ENCODE assay signal across 8 cellular contexts in genomic region chr2:134232868-134233732, GRCh38. TPM values are rescaled to one million over a fixed set of nuclear protein-coding genes. Genes with fewer than 3 reads are reported as not detected.
DNase-seq lines count a peak whose midpoint lies in the region; ATAC-seq, FAIRE-seq and TF ChIP-seq lines count a peak whose summit lies in the region.

No MANE protein-coding gene starts in this region.

- intact Hi-C loops in naive thymus-derived CD4-positive, alpha-beta T cell (cut with micrococcal nuclease): loop anchor here (1.0 to 5.0 kb wide), 5 partner anchors 12 to 179 kb away; no protein-coding TSS in a partner anchor
- intact Hi-C loops in vagina (cut with DNase I): no loop called here

- H3K9me3 Mint-ChIP-seq in activated T-cell treated with anti-CD3 and anti-CD28 coated beads, Interleukin-2, amount 50 U/mL, for 72 hours: peaks cover 7% of the 10 kb centered on the region in 2 donors
- H3K9me3 Mint-ChIP-seq in T-cell: peaks cover 0 to 10% (median 6%) of the 10 kb centered on the region in 3 donors
- H3K9me3 Mint-ChIP-seq in naive thymus-derived CD4-positive, alpha-beta T cell: peaks cover 0 to 15% (median 8%) of the 10 kb centered on the region in 11 donors

- peak overlapping the region; percentile 37 for H3K27ac ChIP-seq in naive thymus-derived CD4-positive, alpha-beta T cell (ENCODE audit: low read depth, low read length)
- H3K27ac ChIP-seq in vagina: no peak overlapping the region

- peaks cover 65% of the 10 kb centered on the region for H3K4me1 Mint-ChIP-seq in activated T-cell treated with anti-CD3 and anti-CD28 coated beads, Interleukin-2, amount 50 U/mL, for 72 hours (ENCODE audit: low read depth)
- peaks cover 76 to 86% (median 80%) of the 10 kb centered on the region in 3 donors for H3K4me1 Mint-ChIP-seq in T-cell
- H3K4me1 Mint-ChIP-seq in naive thymus-derived CD4-positive, alpha-beta T cell: peaks cover 57 to 80% (median 75%) of the 10 kb centered on the region in 7 donors

- H3K27me3 Mint-ChIP-seq in activated T-cell treated with anti-CD3 and anti-CD28 coated beads, Interleukin-2, amount 50 U/mL, for 72 hours (ENCODE audit: low read depth): no peaks in the 10 kb centered on the region
- H3K27me3 Mint-ChIP-seq in T-cell: no peaks in the 10 kb centered on the region
- no peaks in the 10 kb centered on the region for H3K27me3 Mint-ChIP-seq in naive thymus-derived CD4-positive, alpha-beta T cell

- peaks cover 0 to 7% (median 0%) of the 10 kb centered on the region in 3 experiments for H3K9me3 ChIP-seq in naive thymus-derived CD4-positive, alpha-beta T cell (ENCODE audit: control insufficient read depth in 2 of 3, low read length in 3 of 3)
- no peaks in the 10 kb centered on the region for H3K9me3 ChIP-seq in vagina

- CTCF ChIA-PET in T-cell (lab: Charles Lee): interaction anchor here in 1 of 2 donors (0.8 to 1.4 kb wide), 3 partner anchors 26 to 177 kb away, joined by 3 read pairs; no protein-coding TSS in a partner anchor
- CTCF ChIA-PET in naive thymus-derived CD4-positive, alpha-beta T cell (lab: Charles Lee): interaction anchor here (1.0 kb wide), 1 partner anchor 27 kb away, joined by 4 read pairs; no protein-coding TSS in a partner anchor

- no peak for TF ChIP-seq POLR2A in vagina (IDR thresholded peaks at IDR 0.05)

- peak overlapping the region; percentile 45 to 65 for H3K4me3 Mint-ChIP-seq in activated T-cell treated with anti-CD3 and anti-CD28 coated beads, Interleukin-2, amount 50 U/mL, for 72 hours
- peak overlapping the region; percentile 32 to 48 (median 37) for H3K4me3 Mint-ChIP-seq in T-cell
- H3K4me3 Mint-ChIP-seq in naive thymus-derived CD4-positive, alpha-beta T cell: peak overlapping the region; percentile 29 to 81 (median 64)

- peak overlapping the region; percentile 76 for H3K27ac Mint-ChIP-seq in activated T-cell treated with anti-CD3 and anti-CD28 coated beads, Interleukin-2, amount 50 U/mL, for 72 hours
- H3K27ac Mint-ChIP-seq in T-cell: peak overlapping the region; percentile 89 to 93
- H3K27ac Mint-ChIP-seq in naive thymus-derived CD4-positive, alpha-beta T cell: peak overlapping the region; percentile 62 to 87 (median 76)

- peak in 1 of 2 donors; percentile 31 for DNase-seq in activated T-cell treated with anti-CD3 and anti-CD28 coated beads, Interleukin-2, amount 50 U/mL, for 72 hours
- DNase-seq in activated T-cell treated with anti-CD3 and anti-CD28 coated beads for 4 hours: no peak
- peak in 5 of 34 experiments; percentile 17 to 35 (median 32) for DNase-seq in T-cell
- peak in 7 of 9 donors; percentile 13 to 68 (median 57) for DNase-seq in naive thymus-derived CD4-positive, alpha-beta T cell
- no peak for DNase-seq in vagina (ENCODE audit: extremely low spot score in 2 of 2)
- DNase-seq in NCI-H128 (lab: John Stamatoyannopoulos, UW; ENCODE audit: unreplicated experiment): no peak
- no peak for DNase-seq in urothelium cell line (ENCODE audit: low spot score)

- peak; percentile 82 to 83 for ATAC-seq in activated T-cell treated with anti-CD3 and anti-CD28 coated beads, Interleukin-2, amount 50 U/mL, for 72 hours (replicated peaks in 1 of 2)
- peak; percentile 44 for ATAC-seq in HG03045 (IDR thresholded peaks at IDR 0.05; ENCODE audit: unreplicated experiment)
- ATAC-seq in T-cell (replicated peaks in 1 of 4): peak; percentile 78 to 87 (median 82)
- peak; percentile 84 for ATAC-seq in naive thymus-derived CD4-positive, alpha-beta T cell

- POLR2A ChIA-PET in T-cell (lab: Charles Lee): no interaction called here
- POLR2A ChIA-PET in naive thymus-derived CD4-positive, alpha-beta T cell (lab: Charles Lee): interaction anchor here (1.8 kb wide), 1 partner anchor 11 kb away, joined by 4 read pairs; no protein-coding TSS in a partner anchor

- no peak for TF ChIP-seq CTCF in vagina (IDR thresholded peaks at IDR 0.05)

- H3K36me3 ChIP-seq in naive thymus-derived CD4-positive, alpha-beta T cell (ENCODE audit: control insufficient read depth in 2 of 3, insufficient read depth in 3 of 3, low read length in 3 of 3): no peaks in the 10 kb centered on the region
- H3K36me3 ChIP-seq in vagina: no peaks in the 10 kb centered on the region

- H3K27me3 ChIP-seq in naive thymus-derived CD4-positive, alpha-beta T cell (ENCODE audit: control insufficient read depth in 2 of 2, insufficient read depth in 2 of 2, low read length in 2 of 2): no peaks in the 10 kb centered on the region
- H3K27me3 ChIP-seq in vagina: no peaks in the 10 kb centered on the region

- H3K4me1 ChIP-seq in naive thymus-derived CD4-positive, alpha-beta T cell (ENCODE audit: control insufficient read depth in 2 of 2, insufficient read depth in 2 of 2, low read length in 2 of 2): peaks cover 56 to 59% of the 10 kb centered on the region in 2 donors
- peaks cover 15% of the 10 kb centered on the region for H3K4me1 ChIP-seq in vagina

- no peak for FAIRE-seq in urothelium cell line (lab: Jason Lieb, UNC)

- H3K4me3 ChIP-seq in naive thymus-derived CD4-positive, alpha-beta T cell (ENCODE audit: low read length): peak overlapping the region; percentile 17
- no peak overlapping the region for H3K4me3 ChIP-seq in vagina

- H3K36me3 Mint-ChIP-seq in activated T-cell treated with anti-CD3 and anti-CD28 coated beads, Interleukin-2, amount 50 U/mL, for 72 hours (ENCODE audit: insufficient read depth in 2 of 2): peaks cover 7 to 10% of the 10 kb centered on the region in 2 donors
- peaks cover 7% of the 10 kb centered on the region for H3K36me3 Mint-ChIP-seq in T-cell
- peaks cover 4 to 34% (median 6%) of the 10 kb centered on the region in 5 donors for H3K36me3 Mint-ChIP-seq in naive thymus-derived CD4-positive, alpha-beta T cell

RNA-seq across cellular contexts. Expression of gene MGAT5, which starts 20.8 kb away (rescaled TPM):
- 10 to 100 TPM; 10.9 to 16.2 TPM for total RNA-seq in activated T-cell treated with anti-CD3 and anti-CD28 coated beads, Interleukin-2, amount 50 U/mL, for 72 hours
- total RNA-seq in T-cell: 10 to 100 TPM; 61.1 to 94.9 (median 81.8) TPM
- 10 to 100 TPM; 35.5 to 48.0 (median 40.3) TPM for total RNA-seq in naive thymus-derived CD4-positive, alpha-beta T cell
- 1 to 10 TPM; 5.3 to 8.5 TPM for polyA plus RNA-seq in naive thymus-derived CD4-positive, alpha-beta T cell
- 16.7 TPM for total RNA-seq in vagina

Comparison
In these comparisons a context has a peak if more than half of its experiments do, and no peak if none do; other contexts are left out.
1. DNase-seq: peak in naive thymus-derived CD4-positive, alpha-beta T cell (7 of 9); none in activated T-cell treated with anti-CD3 and anti-CD28 coated beads for 4 hours (single experiment), vagina (0 of 2), NCI-H128 (single experiment) and urothelium cell line (single experiment).
2. Peak in every context shown above with its lines, with median percentiles within 50 percentile points of each other: ATAC-seq, H3K27ac Mint-ChIP-seq and H3K4me3 Mint-ChIP-seq.